16 cellular contexts compared by ENCODE assay signal in genomic region chr12:53414756-53415417, GRCh38. TPM values are rescaled to one million over a fixed set of nuclear protein-coding genes. Genes with fewer than 3 reads are reported as not detected.
DNase-seq lines count a peak whose midpoint lies in the region; ATAC-seq and TF ChIP-seq lines count a peak whose summit lies in the region.
"Had no signal": no experiment of that assay in that cellular context is flagged by ENCODE, and none has a peak within 500 bp of the region (broad histone marks: within the 10 kb centered on the region; RNA-seq: fewer than 3 reads in every experiment).

No MANE protein-coding gene starts in this region.

- H3K4me1 ChIP-seq in iPS-15b (ENCODE audit: control insufficient read depth, insufficient read depth, low read length), result peaks cover 17% of the 10 kb centered on the region
- no peaks in the 10 kb centered on the region for H3K4me1 ChIP-seq in body of pancreas

- H3K9me3 Mint-ChIP-seq in activated naive CD4-positive, alpha-beta T cell treated with anti-CD3 and anti-CD28 coated beads, Interleukin-2, amount 50 U/mL, for 24 hours, result no peaks in the 10 kb centered on the region
- no peaks in the 10 kb centered on the region for H3K9me3 Mint-ChIP-seq in stimulated activated effector memory CD8-positive, alpha-beta T cell treated with anti-CD3 and anti-CD28 coated beads, Interleukin-12 subunit alpha, Interleukin-12 subunit beta, amount 100 ng/mL, for 72 hours
- no peaks in the 10 kb centered on the region for H3K9me3 Mint-ChIP-seq in T-helper 2 cell treated with Interferon-gamma antibody and Interleukin-4, amounts not matched to agents 5 μg/mL and 100 μg/mL, for 36 hours

- intact Hi-C loops in body of pancreas (cut with DNase I), result loop anchor here (5.0 kb wide), 1 partner anchor 58 kb away; no protein-coding TSS in a partner anchor

- H3K4me3 Mint-ChIP-seq in activated naive CD4-positive, alpha-beta T cell treated with anti-CD3 and anti-CD28 coated beads, Interleukin-2, amount 50 U/mL, for 24 hours, result no peak overlapping the region
- H3K4me3 Mint-ChIP-seq in stimulated activated effector memory CD8-positive, alpha-beta T cell treated with anti-CD3 and anti-CD28 coated beads, Interleukin-12 subunit alpha, Interleukin-12 subunit beta, amount 100 ng/mL, for 72 hours, result no peak overlapping the region
- H3K4me3 Mint-ChIP-seq in T-helper 2 cell treated with Interferon-gamma antibody and Interleukin-4, amounts not matched to agents 5 μg/mL and 100 μg/mL, for 36 hours, result no peak overlapping the region
- H3K4me3 Mint-ChIP-seq: activated CD4-positive, alpha-beta T cell treated with anti-CD3 and anti-CD28 coated beads for 36 hours had no signal

- H3K27ac ChIP-seq in VCaP (peak overlapping the region; percentile 87), body of pancreas (no peak overlapping the region)
- H3K27ac ChIP-seq: SJSA1 had no signal

- TF ChIP-seq CTCF in VCaP (conservative IDR thresholded peaks at IDR 0.05) (no peak), body of pancreas (IDR thresholded peaks at IDR 0.05) (no peak)

- no peak for DNase-seq in activated naive CD4-positive, alpha-beta T cell (lab: John Stamatoyannopoulos, UW)
- DNase-seq in stimulated activated effector memory CD8-positive, alpha-beta T cell treated with anti-CD3 and anti-CD28 coated beads, Interleukin-12 subunit alpha, Interleukin-12 subunit beta, amount 100 ng/mL, for 72 hours (ENCODE audit: low spot score in 2 of 2), result no peak
- no peak for DNase-seq in T-helper 2 cell treated with Interferon-gamma antibody and Interleukin-4, amounts not matched to agents 5 μg/mL and 100 μg/mL, for 36 hours (ENCODE audit: low spot score)
- DNase-seq in body of pancreas, result no peak
- DNase-seq in NCI-H526 (lab: John Stamatoyannopoulos, UW), result no peak
- DNase-seq: ACHN; activated CD4-positive, alpha-beta T cell treated with anti-CD3 and anti-CD28 coated beads for 36 hours; activated effector memory CD4-positive, alpha-beta T cell treated with Interleukin-2 at 50 U/mL for 16 hours; islet precursor cell; NCI-H1105 treated with DMSO at 0.1 percent for 48 hours had no signal

- WGBS in body of pancreas, 2 donors, result 19% methylated on average over 3 of the region's 3 CpGs

- no peaks in the 10 kb centered on the region for H3K27me3 Mint-ChIP-seq in activated naive CD4-positive, alpha-beta T cell treated with anti-CD3 and anti-CD28 coated beads, Interleukin-2, amount 50 U/mL, for 24 hours
- no peaks in the 10 kb centered on the region for H3K27me3 Mint-ChIP-seq in T-helper 2 cell treated with Interferon-gamma antibody and Interleukin-4, amounts not matched to agents 5 μg/mL and 100 μg/mL, for 36 hours (ENCODE audit: low read depth)
- H3K27me3 Mint-ChIP-seq: activated CD4-positive, alpha-beta T cell treated with anti-CD3 and anti-CD28 coated beads for 36 hours had no signal

- H3K36me3 ChIP-seq in iPS-15b (ENCODE audit: control insufficient read depth, insufficient read depth, low read length) (peaks cover 10% of the 10 kb centered on the region), body of pancreas (replicated peaks in 1 of 2; ENCODE audit: insufficient read depth in 1 of 2, low read depth in 2 of 2) (peaks cover 6 to 17% of the 10 kb centered on the region in 2 donors)

- H3K9ac ChIP-seq in iPS-15b (ENCODE audit: low read depth, low read length), result peak overlapping the region; percentile 20

- no peak for TF ChIP-seq POLR2A in body of pancreas (IDR thresholded peaks at IDR 0.05)

- H3K9me3 ChIP-seq in iPS-15b (ENCODE audit: control insufficient read depth, insufficient read depth, low read length) (no peaks in the 10 kb centered on the region), body of pancreas (no peaks in the 10 kb centered on the region)
- H3K9me3 ChIP-seq: HAP-1, SJSA1 had no signal

- H3K36me3 Mint-ChIP-seq in activated naive CD4-positive, alpha-beta T cell treated with anti-CD3 and anti-CD28 coated beads, Interleukin-2, amount 50 U/mL, for 24 hours, result peaks cover 9% of the 10 kb centered on the region
- peaks cover 51% of the 10 kb centered on the region for H3K36me3 Mint-ChIP-seq in stimulated activated effector memory CD8-positive, alpha-beta T cell treated with anti-CD3 and anti-CD28 coated beads, Interleukin-12 subunit alpha, Interleukin-12 subunit beta, amount 100 ng/mL, for 72 hours
- H3K36me3 Mint-ChIP-seq in T-helper 2 cell treated with Interferon-gamma antibody and Interleukin-4, amounts not matched to agents 5 μg/mL and 100 μg/mL, for 36 hours (ENCODE audit: low read depth), result peaks cover 23% of the 10 kb centered on the region

- H3K4me3 ChIP-seq in iPS-15b (ENCODE audit: low read depth, low read length) (no peak overlapping the region), body of pancreas (no peak overlapping the region)
- H3K4me3 ChIP-seq: GM12878, HAP-1, SJSA1 had no signal

- peaks cover 76% of the 10 kb centered on the region for H3K4me1 Mint-ChIP-seq in activated naive CD4-positive, alpha-beta T cell treated with anti-CD3 and anti-CD28 coated beads, Interleukin-2, amount 50 U/mL, for 24 hours
- H3K4me1 Mint-ChIP-seq in stimulated activated effector memory CD8-positive, alpha-beta T cell treated with anti-CD3 and anti-CD28 coated beads, Interleukin-12 subunit alpha, Interleukin-12 subunit beta, amount 100 ng/mL, for 72 hours, result peaks cover 28% of the 10 kb centered on the region
- H3K4me1 Mint-ChIP-seq in T-helper 2 cell treated with Interferon-gamma antibody and Interleukin-4, amounts not matched to agents 5 μg/mL and 100 μg/mL, for 36 hours (ENCODE audit: low read depth), result peaks cover 25% of the 10 kb centered on the region

- H3K27ac Mint-ChIP-seq in activated naive CD4-positive, alpha-beta T cell treated with anti-CD3 and anti-CD28 coated beads, Interleukin-2, amount 50 U/mL, for 24 hours, result peak overlapping the region; percentile 91
- peak overlapping the region; percentile 74 for H3K27ac Mint-ChIP-seq in stimulated activated effector memory CD8-positive, alpha-beta T cell treated with anti-CD3 and anti-CD28 coated beads, Interleukin-12 subunit alpha, Interleukin-12 subunit beta, amount 100 ng/mL, for 72 hours
- no peak overlapping the region for H3K27ac Mint-ChIP-seq in T-helper 2 cell treated with Interferon-gamma antibody and Interleukin-4, amounts not matched to agents 5 μg/mL and 100 μg/mL, for 36 hours
- H3K27ac Mint-ChIP-seq: activated CD4-positive, alpha-beta T cell treated with anti-CD3 and anti-CD28 coated beads for 36 hours had no signal

- no peaks in the 10 kb centered on the region for H3K27me3 ChIP-seq in iPS-15b (ENCODE audit: control insufficient read depth, insufficient read depth, low read length)
- H3K27me3 ChIP-seq in body of pancreas, result no peaks in the 10 kb centered on the region
- H3K27me3 ChIP-seq: SJSA1 had no signal

- no peak for ATAC-seq in stimulated activated effector memory CD8-positive, alpha-beta T cell treated with anti-CD3 and anti-CD28 coated beads, Interleukin-12 subunit alpha, Interleukin-12 subunit beta, amount 100 ng/mL, for 72 hours
- ATAC-seq in body of pancreas, result no peak
- ATAC-seq: activated CD4-positive, alpha-beta T cell treated with anti-CD3 and anti-CD28 coated beads for 36 hours; GM12878 had no signal

RNA-seq across cellular contexts. Expression of gene AMHR2, which starts 8.8 kb away (rescaled TPM):
- total RNA-seq in body of pancreas, result 10 to 100 TPM in 1 of 2 donors, 1 to 10 TPM in 1; 2.3 to 10.6 TPM
- total RNA-seq: activated CD4-positive, alpha-beta T cell treated with anti-CD3 and anti-CD28 coated beads for 36 hours; GM12878; SJSA1 had no signal

RNA-seq across cellular contexts. Expression of gene PRR13, which starts 26.6 kb away (rescaled TPM):
- total RNA-seq in body of pancreas, result 10 to 100 TPM; 18.5 to 43.8 TPM

RNA-seq across cellular contexts. Expression of gene SP1, which starts 34.9 kb away (rescaled TPM):
- 10 to 100 TPM; 16.8 to 24.6 TPM for total RNA-seq in body of pancreas

RNA-seq across cellular contexts. Expression of gene PCBP2, which starts 37.0 kb away (rescaled TPM):
- 100 to 1,000 TPM; 226 to 308 TPM for total RNA-seq in body of pancreas
